ENCODE assay signal across 13 cellular contexts in genomic region chr10:47986413-47987230, GRCh38. TPM values are rescaled to one million over a fixed set of nuclear protein-coding genes. Genes with fewer than 3 reads are reported as not detected.
DNase-seq lines count a peak whose midpoint lies in the region; ATAC-seq and TF ChIP-seq lines count a peak whose summit lies in the region.
"Not testable (repeated sequence)": the region's sequence is repeated elsewhere in the genome, so short reads cannot be mapped to it uniquely, and the experiment has no call there.
"Had no signal": no experiment of that assay in that cellular context is flagged by ENCODE, and none has a peak within 500 bp of the region (broad histone marks: within the 10 kb centered on the region; RNA-seq: fewer than 3 reads in every experiment).

No MANE protein-coding gene starts in this region.

- H3K4me1 ChIP-seq in IMR-90 (ENCODE audit: control insufficient read depth, insufficient read depth, low read length); gastrocnemius medialis: not testable (repeated sequence)

- H3K27ac Mint-ChIP-seq in activated CD8-positive, alpha-beta T cell treated with anti-CD3 and anti-CD28 coated beads, Interleukin-2, amount 10 ng/mL, durations not matched to agents 7 days and 5 days: not testable (repeated sequence)
- H3K27ac Mint-ChIP-seq in mesothelial cell of epicardium: peak overlapping the region; percentile 82

- H3K27me3 ChIP-seq in IMR-90 (ENCODE audit: control insufficient read depth, insufficient read depth, low read length); brain microvascular endothelial cell (replicated peaks); gastrocnemius medialis: not testable (repeated sequence)

- peak overlapping the region; percentile 5; the same call in 1 of the 2 replicates for H3K9ac ChIP-seq in IMR-90 (ENCODE audit: low read depth, low read length)

- H3K9me3 Mint-ChIP-seq in activated CD8-positive, alpha-beta T cell treated with anti-CD3 and anti-CD28 coated beads, Interleukin-2, amount 10 ng/mL, durations not matched to agents 7 days and 5 days (ENCODE audit: insufficient read depth); mesothelial cell of epicardium: not testable (repeated sequence)

- CTCF ChIA-PET in IMR-90 (lab: Yijun Ruan, JAX); activated CD8-positive, alpha-beta T cell treated with anti-CD3 and anti-CD28 coated beads, Interleukin-2, amount 10 ng/mL, durations not matched to agents 7 days and 5 days (lab: Charles Lee): not testable (repeated sequence)

- H3K27ac ChIP-seq in IMR-90 (ENCODE audit: insufficient read depth, low read length) (peak overlapping the region; percentile 66), brain microvascular endothelial cell (peak overlapping the region; percentile 84)
- H3K27ac ChIP-seq in gastrocnemius medialis: not testable (repeated sequence)

- POLR2A ChIA-PET in IMR-90 (lab: Charles Lee; ENCODE audit: unreplicated experiment); activated CD8-positive, alpha-beta T cell treated with anti-CD3 and anti-CD28 coated beads, Interleukin-2, amount 10 ng/mL, durations not matched to agents 7 days and 5 days (lab: Charles Lee): not testable (repeated sequence)

- not testable (repeated sequence) for H3K36me3 ChIP-seq in IMR-90 (ENCODE audit: control insufficient read depth, insufficient read depth, low read length); brain microvascular endothelial cell (replicated peaks); gastrocnemius medialis

- peak overlapping the region; percentile 66; the same call in 1 of the 2 replicates for H3K18ac ChIP-seq in IMR-90 (ENCODE audit: low read depth, low read length)

- DNase-seq in IMR-90; activated CD8-positive, alpha-beta T cell treated with anti-CD3 and anti-CD28 coated beads, Interleukin-2, amount 10 ng/mL, durations not matched to agents 7 days and 5 days; mesothelial cell of epicardium (ENCODE audit: low spot score in 2 of 2, unreplicated experiment in 2 of 2); gastrocnemius medialis: not testable (repeated sequence)
- DNase-seq in brain microvascular endothelial cell (peak; percentile 64), left ventricle myocardium superior (peak; percentile 28)

- TF ChIP-seq POLR2A in IMR-90 (IDR thresholded peaks at IDR 0.05; ENCODE audit: low read depth, low read length): 0 out of 2 replicates have a peak, but pooled peaks have one; percentile 29
- not testable (repeated sequence) for TF ChIP-seq POLR2A in gastrocnemius medialis (IDR thresholded peaks at IDR 0.05)

- H4K91ac ChIP-seq in IMR-90 (ENCODE audit: insufficient read depth, low read depth, low read length): peak overlapping the region; percentile 92

- peak overlapping the region; percentile 38; the same call in 1 of the 2 replicates for H3K56ac ChIP-seq in IMR-90 (ENCODE audit: extremely low read depth, insufficient read depth, low read length)

- H3K4ac ChIP-seq in IMR-90 (ENCODE audit: low read depth, low read length): peak overlapping the region; percentile 76

- peak overlapping the region; percentile 69 to 89; a peak in 3 of 4 replicates for H4K8ac ChIP-seq in IMR-90 (ENCODE audit: low read depth in 2 of 2, low read length in 2 of 2)

- not testable (repeated sequence) for H3K36me3 Mint-ChIP-seq in activated CD8-positive, alpha-beta T cell treated with anti-CD3 and anti-CD28 coated beads, Interleukin-2, amount 10 ng/mL, durations not matched to agents 7 days and 5 days (ENCODE audit: low read depth); mesothelial cell of epicardium

- H3K14ac ChIP-seq in IMR-90 (replicated peaks; ENCODE audit: low read depth, low read length): not testable (repeated sequence)

- not testable (repeated sequence) for H2AK9ac ChIP-seq in IMR-90 (replicated peaks; ENCODE audit: low read depth, low read length, poor library complexity)

- H2BK20ac ChIP-seq in IMR-90 (ENCODE audit: low read depth, low read length): not testable (repeated sequence)

- intact Hi-C loops in IMR-90 (cut with micrococcal nuclease); left ventricle myocardium superior (cut with micrococcal nuclease); gastrocnemius medialis (cut with DNase I; ENCODE audit: low total_unique reads): not testable (repeated sequence)

- not testable (repeated sequence) for H3K4me1 Mint-ChIP-seq in activated CD8-positive, alpha-beta T cell treated with anti-CD3 and anti-CD28 coated beads, Interleukin-2, amount 10 ng/mL, durations not matched to agents 7 days and 5 days (ENCODE audit: low read depth); mesothelial cell of epicardium

- not testable (repeated sequence) for TF ChIP-seq CTCF in IMR-90 (conservative IDR thresholded peaks at IDR 0.05; ENCODE audit: low read depth, low read length); brain microvascular endothelial cell (IDR thresholded peaks at IDR 0.05; ENCODE audit: low read depth, low read length, missing control alignments); mesothelial cell of epicardium (IDR thresholded peaks at IDR 0.05; ENCODE audit: unreplicated experiment); gastrocnemius medialis (IDR thresholded peaks at IDR 0.05 in 4 of 5, conservative IDR thresholded peaks at IDR 0.05 in 1 of 5)

- H3K23ac ChIP-seq in IMR-90 (ENCODE audit: low read depth, low read length): not testable (repeated sequence)

- not testable (repeated sequence) for H2AFZ ChIP-seq in IMR-90 (replicated peaks; ENCODE audit: low read length, poor library complexity)

- H2BK5ac ChIP-seq in IMR-90 (ENCODE audit: low read depth, low read length, poor library complexity, severe bottlenecking): peak overlapping the region; percentile 77

- no CpG with 5 or more reads among the region's 49 CpGs for WGBS in IMR-90 (ENCODE audit: extremely low coverage in 2 of 2, insufficient read length in 1 of 2), 2 experiments

- H3K9me3 ChIP-seq in IMR-90 (ENCODE audit: control insufficient read depth, insufficient read depth, low read length); gastrocnemius medialis: not testable (repeated sequence)

- not testable (repeated sequence) for H2BK15ac ChIP-seq in IMR-90 (ENCODE audit: low read depth, low read length)

- ATAC-seq in GM21390 (IDR thresholded peaks at IDR 0.05; ENCODE audit: unreplicated experiment): peak; percentile 51
- ATAC-seq in IMR-90 (ENCODE audit: low read depth): peak; percentile 72
- ATAC-seq in activated CD8-positive, alpha-beta T cell treated with anti-CD3 and anti-CD28 coated beads, Interleukin-2, amount 10 ng/mL, durations not matched to agents 7 days and 5 days: peak; percentile 86
- peak; percentile 91 for ATAC-seq in left ventricle myocardium superior
- peak; percentile 63 to 73 for ATAC-seq in gastrocnemius medialis

- H4K20me1 ChIP-seq in IMR-90 (ENCODE audit: insufficient read depth, low read length): not testable (repeated sequence)

- 0 out of 2 replicates have a peak overlapping the region, but pooled peaks have one; percentile 56 for H4K5ac ChIP-seq in IMR-90 (ENCODE audit: low read depth, low read length)

- H3K4me3 Mint-ChIP-seq in activated CD8-positive, alpha-beta T cell treated with anti-CD3 and anti-CD28 coated beads, Interleukin-2, amount 10 ng/mL, durations not matched to agents 7 days and 5 days: not testable (repeated sequence)
- H3K4me3 Mint-ChIP-seq in mesothelial cell of epicardium: peak overlapping the region; percentile 45

- not testable (repeated sequence) for H3K79me1 ChIP-seq in IMR-90 (ENCODE audit: low read depth in 1 of 2, low read length in 2 of 2)

- peak overlapping the region; percentile 84 for H2BK120ac ChIP-seq in IMR-90 (ENCODE audit: low read depth, low read length)

- H3K4me3 ChIP-seq in IMR-90 (ENCODE audit: insufficient read depth, low read depth, low read length); brain microvascular endothelial cell (ENCODE audit: low read depth, low read length); gastrocnemius medialis: not testable (repeated sequence)

- not testable (repeated sequence) for BruUV-seq in IMR-90 (replicated peaks; lab: Mats Ljungman, UMichigan)

- in situ Hi-C loops in IMR-90 (cut with MboI; ENCODE audit: low sequenced_read_pairs); brain microvascular endothelial cell (cut with HindIII; ENCODE audit: low pct_ligation_motif_present, low sequenced_read_pairs); gastrocnemius medialis (cut with MboI; ENCODE audit: low sequenced_read_pairs in 4 of 4): not testable (repeated sequence)

- H3K9me1 ChIP-seq in IMR-90 (ENCODE audit: insufficient read depth, low read length): not testable (repeated sequence)

- peak overlapping the region; percentile 17; the same call in 1 of the 2 replicates for H3K4me2 ChIP-seq in IMR-90 (ENCODE audit: low read depth, low read length)

- TF ChIP-seq RAD21 in IMR-90 (IDR thresholded peaks at IDR 0.05; ENCODE audit: low read length): not testable (repeated sequence)

- not testable (repeated sequence) for H3K27me3 Mint-ChIP-seq in activated CD8-positive, alpha-beta T cell treated with anti-CD3 and anti-CD28 coated beads, Interleukin-2, amount 10 ng/mL, durations not matched to agents 7 days and 5 days (ENCODE audit: low read depth); mesothelial cell of epicardium (ENCODE audit: low read depth)

- dilution Hi-C loops in IMR-90 (cut with HindIII; ENCODE audit: low sequenced_read_pairs, unreplicated experiment): not testable (repeated sequence)

- H2AK5ac ChIP-seq in IMR-90 (ENCODE audit: low read depth, low read length): peak overlapping the region; percentile 8; the same call in 1 of the 2 replicates

RNA-seq across cellular contexts. Expression of gene FAM25C, which starts 13.0 kb away (rescaled TPM):
- not detected in 2 replicates for total RNA-seq in IMR-90 (2012; rRNA removed)
- not detected in 2 replicates for polyA plus RNA-seq in IMR-90 (2012; rRNA removed)
- not detected in 2 replicates for polyA plus RNA-seq in IMR-90 (2012; cell fraction: cytosol; rRNA removed)
- not detected in 2 replicates for polyA plus RNA-seq in IMR-90 (2012; cell fraction: nucleus; rRNA removed; ENCODE audit: low replicate concordance)
- not detected for total RNA-seq in activated CD8-positive, alpha-beta T cell treated with anti-CD3 and anti-CD28 coated beads, Interleukin-2, amount 10 ng/mL, durations not matched to agents 7 days and 5 days
- total RNA-seq in left ventricle myocardium superior: not detected
- total RNA-seq in mesothelial cell of epicardium: not detected in 3 replicates
- total RNA-seq in gastrocnemius medialis: not detected
- total RNA-seq: cardiac muscle cell, fibroblast of lung, neural crest cell, sigmoid colon had no signal
- polyA plus RNA-seq: cardiac muscle cell, fibroblast of lung, IgD-negative memory B cell, sigmoid colon, thymus had no signal
